23 cellular contexts compared by ENCODE assay signal in genomic region chr19:57907394-57907793, GRCh38.
"Had no signal": no experiment of that assay in that cellular context is flagged by ENCODE, and none has a peak within 500 bp of the region (broad histone marks: within the 10 kb centered on the region; RNA-seq: fewer than 3 reads in every experiment).

No MANE protein-coding gene starts in this region.

- H3K4me1 ChIP-seq: colonic mucosa, esophagus squamous epithelium, foreskin keratinocyte had no signal

- H3K27ac ChIP-seq: colonic mucosa, coronary artery, dorsolateral prefrontal cortex, epithelial cell of prostate, esophagus muscularis mucosa, esophagus squamous epithelium, foreskin keratinocyte, gastrocnemius medialis, gastroesophageal sphincter, heart left ventricle had no signal

- H3K36me3 ChIP-seq: colonic mucosa had no signal

- ATAC-seq: effector memory CD8-positive, alpha-beta T cell; esophagus mucosa; foreskin keratinocyte; gastrocnemius medialis; gastroesophageal sphincter; heart left ventricle had no signal

- H3K4me3 ChIP-seq: colonic mucosa, coronary artery, dorsolateral prefrontal cortex, esophagus muscularis mucosa, esophagus squamous epithelium, gastrocnemius medialis, gastroesophageal sphincter, heart left ventricle had no signal

- DNase-seq: colonic mucosa; cortex of kidney; dermis blood vessel endothelial cell; dorsolateral prefrontal cortex; effector CD4-positive, alpha-beta T cell; effector CD8-positive, alpha-beta T cell; effector memory CD4-positive, alpha-beta T cell; effector memory CD8-positive, alpha-beta T cell; endodermal cell; erythroblast; esophagus squamous epithelium; foreskin fibroblast; foreskin keratinocyte; foreskin melanocyte; gastrocnemius medialis; glutamatergic neuron; head of caudate nucleus; heart left ventricle had no signal

- H3K9me3 ChIP-seq: colonic mucosa had no signal

- H3K27me3 ChIP-seq: colonic mucosa, dorsolateral prefrontal cortex, esophagus muscularis mucosa, esophagus squamous epithelium, foreskin keratinocyte, gastrocnemius medialis, gastroesophageal sphincter, heart left ventricle had no signal
